1 cellular context compared by ENCODE assay signal in genomic region chr1:76158126-76158525, GRCh38.
TF ChIP-seq lines count a peak whose summit lies in the region.

No MANE protein-coding gene starts in this region.

TF ChIP-seq in SK-N-SH treated with all-trans-retinoic acid at 6 μM for 48 hours, 23 proteins besides CTCF, POLR2A, EP300 and RAD21 (continued from another document):
- TF ChIP-seq TSHZ2 (CRISPR knock-in tag; IDR thresholded peaks at IDR 0.05) (no peak), BACH2 (CRISPR knock-in tag; IDR thresholded peaks at IDR 0.05; ENCODE audit: borderline replicate concordance) (no peak), ZC3H10 (CRISPR knock-in tag; IDR thresholded peaks at IDR 0.05) (no peak), TOX (CRISPR knock-in tag; IDR thresholded peaks at IDR 0.05; ENCODE audit: borderline replicate concordance) (no peak), CREB5 (CRISPR knock-in tag; IDR thresholded peaks at IDR 0.05; ENCODE audit: low read depth) (no peak), ZNF8 (CRISPR knock-in tag; IDR thresholded peaks at IDR 0.05) (no peak), GLIS3 (CRISPR knock-in tag; IDR thresholded peaks at IDR 0.05) (no peak), OSR1 (CRISPR knock-in tag; IDR thresholded peaks at IDR 0.05) (no peak), PPARA (CRISPR knock-in tag; IDR thresholded peaks at IDR 0.05; ENCODE audit: borderline replicate concordance) (no peak), CSRNP3 (CRISPR knock-in tag; IDR thresholded peaks at IDR 0.05) (no peak)
